ENCODE assay signal across 22 cellular contexts in the genomic region with DNA sequence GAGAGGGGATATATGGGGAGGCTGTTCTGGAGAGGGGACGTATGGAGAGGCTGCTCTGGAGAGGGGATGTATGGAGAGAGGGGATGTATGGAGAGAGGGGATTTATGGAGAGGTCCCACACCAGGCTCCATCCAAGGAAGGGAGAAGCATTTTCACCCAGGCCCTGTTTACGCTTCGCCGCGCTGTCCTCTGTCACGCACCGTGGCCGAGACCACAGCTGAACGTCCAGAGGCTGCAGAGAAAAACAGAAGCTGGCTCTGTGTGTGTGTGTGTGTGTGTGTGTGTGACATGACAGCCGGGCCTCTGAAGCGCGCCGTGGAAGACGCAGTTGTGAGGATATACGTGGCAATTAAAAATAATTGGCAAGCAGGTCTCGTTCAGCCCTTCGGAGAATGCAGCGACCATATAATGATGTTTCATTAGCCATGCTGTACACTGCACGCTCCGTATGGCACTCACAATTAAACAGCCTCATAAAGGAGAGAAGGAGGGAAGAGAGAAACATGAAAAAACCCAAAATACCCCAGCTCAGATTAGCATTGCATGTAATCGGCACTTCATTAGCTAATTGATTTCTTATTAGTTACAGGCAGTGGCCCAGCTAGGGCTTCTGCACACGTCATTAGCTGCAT.
"Had no signal": no experiment of that assay in that cellular context is flagged by ENCODE, and none has a peak within 500 bp of the region (broad histone marks: within the 10 kb centered on the region; RNA-seq: fewer than 3 reads in every experiment).

No MANE protein-coding gene starts in this region.

- H3K27me3 Mint-ChIP-seq: activated CD4-positive, alpha-beta memory T cell treated with anti-CD3 and anti-CD28 coated beads for 36 hours; naive B cell; stimulated activated naive B cell treated with anti-CD40 and anti-IgM and Interleukin-4, amounts not matched to agents 10 μg/mL and 1 μg/mL and 100 μg/mL, for 72 hours had no signal

- H3K36me3 Mint-ChIP-seq: activated CD4-positive, alpha-beta memory T cell treated with anti-CD3 and anti-CD28 coated beads for 36 hours; mesothelial cell of epicardium; stimulated activated naive B cell treated with anti-CD40 and anti-IgM and Interleukin-4, amounts not matched to agents 10 μg/mL and 1 μg/mL and 100 μg/mL, for 72 hours had no signal

- H3K4me3 Mint-ChIP-seq: activated CD4-positive, alpha-beta memory T cell treated with anti-CD3 and anti-CD28 coated beads for 36 hours; activated T-cell treated with anti-CD3 and anti-CD28 coated beads, Interleukin-2, amount 50 U/mL, for 24 hours; mesothelial cell of epicardium; naive B cell; nephron progenitor cell; stimulated activated naive B cell treated with anti-CD40 and anti-IgM and Interleukin-4, amounts not matched to agents 10 μg/mL and 1 μg/mL and 100 μg/mL, for 72 hours had no signal

- H3K4me1 Mint-ChIP-seq: mesothelial cell of epicardium; naive B cell; stimulated activated naive B cell treated with anti-CD40 and anti-IgM and Interleukin-4, amounts not matched to agents 10 μg/mL and 1 μg/mL and 100 μg/mL, for 72 hours had no signal

- H3K27ac Mint-ChIP-seq: activated CD4-positive, alpha-beta memory T cell treated with anti-CD3 and anti-CD28 coated beads for 36 hours; activated T-cell treated with anti-CD3 and anti-CD28 coated beads, Interleukin-2, amount 50 U/mL, for 24 hours; mesothelial cell of epicardium; naive B cell; nephron progenitor cell; stimulated activated naive B cell treated with anti-CD40 and anti-IgM and Interleukin-4, amounts not matched to agents 10 μg/mL and 1 μg/mL and 100 μg/mL, for 72 hours had no signal

- ATAC-seq: heart right ventricle; right cardiac atrium; stimulated activated naive B cell treated with anti-CD40 and anti-IgM and Interleukin-4, amounts not matched to agents 10 μg/mL and 1 μg/mL and 100 μg/mL, for 72 hours had no signal

- DNase-seq: activated CD4-positive, alpha-beta memory T cell treated with anti-CD3 and anti-CD28 coated beads for 36 hours; activated CD4-positive, alpha-beta T cell treated with anti-CD3 and anti-CD28 coated beads for 48 hours; activated CD8-positive, alpha-beta memory T cell treated with anti-CD3 and anti-CD28 coated beads, Interleukin-2, amount 50 U/mL, for 4 hours; activated gamma-delta T cell; activated naive CD4-positive, alpha-beta T cell treated with anti-CD3 and anti-CD28 coated beads, Interleukin-2, amount 50 U/mL, for 16 hours; activated T-cell treated with anti-CD3 and anti-CD28 coated beads, Interleukin-2, amount 50 U/mL, for 24 hours; amniotic stem cell; caudate nucleus; heart right ventricle; kidney glomerular epithelial cell; left ventricle myocardium inferior; mammary epithelial cell; naive B cell; nephron progenitor cell; right cardiac atrium; stimulated activated CD4-positive, alpha-beta T cell treated with anti-CD3 and anti-CD28 coated beads, Interleukin-15, amount 100 ng/mL, for 24 hours; stimulated activated CD4-positive, alpha-beta T cell treated with anti-CD3 and anti-CD28 coated beads, Interleukin-2, amount 100 ng/mL, for 24 hours; stimulated activated naive B cell treated with anti-CD40 and anti-IgM and Interleukin-4, amounts not matched to agents 10 μg/mL and 1 μg/mL and 100 μg/mL, for 72 hours; stomach; T-helper 9 cell; thyroid gland had no signal
